ENCODE assay signal across 16 cellular contexts in genomic region chr4:10582966-10583365, GRCh38.
DNase-seq lines count a peak whose midpoint lies in the region; ATAC-seq and TF ChIP-seq lines count a peak whose summit lies in the region.
"Had no signal": no experiment of that assay in that cellular context is flagged by ENCODE, and none has a peak within 500 bp of the region (broad histone marks: within the 10 kb centered on the region; RNA-seq: fewer than 3 reads in every experiment).

No MANE protein-coding gene starts in this region.

- no peaks in the 10 kb centered on the region for H4K20me1 ChIP-seq in DND-41 (ENCODE audit: insufficient read depth, low read length)
- H4K20me1 ChIP-seq: BLaER1 treated with 17β-estradiol and CSF1 and Interleukin-3, amounts not matched to agents 10 nM and 100 nM had no signal

- peaks cover 28% of the 10 kb centered on the region for H3K4me1 ChIP-seq in DND-41 (ENCODE audit: insufficient read depth, low read length)

- POLR2A ChIA-PET in activated CD8-positive, alpha-beta T cell treated with anti-CD3 and anti-CD28 coated beads for 36 hours (lab: Charles Lee) = no interaction called here

- CTCF ChIA-PET in activated CD8-positive, alpha-beta T cell treated with anti-CD3 and anti-CD28 coated beads for 36 hours (lab: Charles Lee) = interaction anchor here (1.1 kb wide), 1 partner anchor 841 kb away, joined by 3 read pairs; no protein-coding TSS in a partner anchor

- H3K27me3 ChIP-seq in DND-41 (ENCODE audit: insufficient read depth, low read length, poor library complexity) = no peaks in the 10 kb centered on the region
- H3K27me3 ChIP-seq: BLaER1 treated with 17β-estradiol and CSF1 and Interleukin-3, amounts not matched to agents 10 nM and 100 nM had no signal

- intact Hi-C loops in activated T-helper 2 cell treated with anti-CD3 and anti-CD28 coated beads, Interferon-gamma antibody, Interleukin-2, Interleukin-4, amounts not matched to agents 10 μg/mL and 5 μg/mL and 100 μg/mL, durations not matched to agents 14 hours and 24 hours and 36 hours (cut with micrococcal nuclease) = loop anchor here (1.0 to 10.0 kb wide), 7 partner anchors 74 to 1139 kb away; no protein-coding TSS in a partner anchor
- intact Hi-C loops in activated CD8-positive, alpha-beta T cell treated with anti-CD3 and anti-CD28 coated beads for 36 hours (cut with micrococcal nuclease) = loop anchor here (5.0 kb wide), 1 partner anchor 844 kb away; the partner anchor contains the start of gene HS3ST1

- no peaks in the 10 kb centered on the region for H3K36me3 ChIP-seq in DND-41 (ENCODE audit: insufficient read depth, low read length)
- H3K36me3 ChIP-seq: BLaER1 treated with 17β-estradiol and CSF1 and Interleukin-3, amounts not matched to agents 10 nM and 100 nM had no signal

- no peak overlapping the region for H3K4me3 Mint-ChIP-seq in activated T-helper 2 cell treated with anti-CD3 and anti-CD28 coated beads, Interferon-gamma antibody, Interleukin-2, Interleukin-4, amounts not matched to agents 10 μg/mL and 5 μg/mL and 100 μg/mL, durations not matched to agents 14 hours and 24 hours and 36 hours (ENCODE audit: low read depth)
- no peak overlapping the region for H3K4me3 Mint-ChIP-seq in brain
- H3K4me3 Mint-ChIP-seq in stimulated activated memory B cell treated with anti-CD40 and anti-IgM and Interleukin-4, amounts not matched to agents 10 μg/mL and 1 μg/mL and 100 μg/mL, for 72 hours = no peak overlapping the region
- no peak overlapping the region for H3K4me3 Mint-ChIP-seq in activated CD8-positive, alpha-beta T cell treated with anti-CD3 and anti-CD28 coated beads for 36 hours
- H3K4me3 Mint-ChIP-seq: CD8-positive, alpha-beta T cell; GM23338 had no signal

- no peak for ATAC-seq in DND-41 (ENCODE audit: insufficient read depth, low read depth)
- ATAC-seq in stimulated activated memory B cell treated with anti-CD40 and anti-IgM and Interleukin-4, amounts not matched to agents 10 μg/mL and 1 μg/mL and 100 μg/mL, for 72 hours = no peak
- ATAC-seq in activated CD8-positive, alpha-beta T cell treated with anti-CD3 and anti-CD28 coated beads for 36 hours = no peak
- ATAC-seq: CD8-positive, alpha-beta T cell; GM23338 had no signal

- H3K4me1 Mint-ChIP-seq in activated T-helper 2 cell treated with anti-CD3 and anti-CD28 coated beads, Interferon-gamma antibody, Interleukin-2, Interleukin-4, amounts not matched to agents 10 μg/mL and 5 μg/mL and 100 μg/mL, durations not matched to agents 14 hours and 24 hours and 36 hours (ENCODE audit: low read depth) = peaks cover 31% of the 10 kb centered on the region
- peaks cover 16% of the 10 kb centered on the region for H3K4me1 Mint-ChIP-seq in brain
- peaks cover 27% of the 10 kb centered on the region for H3K4me1 Mint-ChIP-seq in stimulated activated memory B cell treated with anti-CD40 and anti-IgM and Interleukin-4, amounts not matched to agents 10 μg/mL and 1 μg/mL and 100 μg/mL, for 72 hours
- peaks cover 19% of the 10 kb centered on the region for H3K4me1 Mint-ChIP-seq in activated CD8-positive, alpha-beta T cell treated with anti-CD3 and anti-CD28 coated beads for 36 hours (ENCODE audit: low read depth)

- H3K9me3 Mint-ChIP-seq in activated T-helper 2 cell treated with anti-CD3 and anti-CD28 coated beads, Interferon-gamma antibody, Interleukin-2, Interleukin-4, amounts not matched to agents 10 μg/mL and 5 μg/mL and 100 μg/mL, durations not matched to agents 14 hours and 24 hours and 36 hours = no peaks in the 10 kb centered on the region
- no peaks in the 10 kb centered on the region for H3K9me3 Mint-ChIP-seq in brain
- no peaks in the 10 kb centered on the region for H3K9me3 Mint-ChIP-seq in stimulated activated memory B cell treated with anti-CD40 and anti-IgM and Interleukin-4, amounts not matched to agents 10 μg/mL and 1 μg/mL and 100 μg/mL, for 72 hours
- no peaks in the 10 kb centered on the region for H3K9me3 Mint-ChIP-seq in activated CD8-positive, alpha-beta T cell treated with anti-CD3 and anti-CD28 coated beads for 36 hours
- H3K9me3 Mint-ChIP-seq: CD8-positive, alpha-beta T cell; GM23338 had no signal

- DNase-seq in DND-41 = no peak
- no peak for DNase-seq in activated T-helper 2 cell treated with anti-CD3 and anti-CD28 coated beads, Interferon-gamma antibody, Interleukin-2, Interleukin-4, amounts not matched to agents 10 μg/mL and 5 μg/mL and 100 μg/mL, durations not matched to agents 14 hours and 24 hours and 36 hours (ENCODE audit: low spot score)
- DNase-seq in activated CD8-positive, alpha-beta T cell treated with anti-CD3 and anti-CD28 coated beads for 36 hours = no peak
- no peak for DNase-seq in NK-92 treated with Interleukin-12 subunit alpha and Interleukin-12 subunit beta, amount 100 ng/mL, for 24 hours (lab: John Stamatoyannopoulos, UW)
- no peak for DNase-seq in NCI-H526 (lab: John Stamatoyannopoulos, UW)
- DNase-seq: 8988T; Calu3; CD8-positive, alpha-beta T cell; DMS79 treated with DMSO at 0.1 percent for 48 hours; EL; HCEC 1CT; IMR-90 had no signal

- H3K27me3 Mint-ChIP-seq in activated T-helper 2 cell treated with anti-CD3 and anti-CD28 coated beads, Interferon-gamma antibody, Interleukin-2, Interleukin-4, amounts not matched to agents 10 μg/mL and 5 μg/mL and 100 μg/mL, durations not matched to agents 14 hours and 24 hours and 36 hours (ENCODE audit: low read depth) = peaks cover 3% of the 10 kb centered on the region
- H3K27me3 Mint-ChIP-seq in brain = no peaks in the 10 kb centered on the region
- no peaks in the 10 kb centered on the region for H3K27me3 Mint-ChIP-seq in stimulated activated memory B cell treated with anti-CD40 and anti-IgM and Interleukin-4, amounts not matched to agents 10 μg/mL and 1 μg/mL and 100 μg/mL, for 72 hours
- no peaks in the 10 kb centered on the region for H3K27me3 Mint-ChIP-seq in activated CD8-positive, alpha-beta T cell treated with anti-CD3 and anti-CD28 coated beads for 36 hours

- no peak overlapping the region for H3K27ac ChIP-seq in DND-41 (ENCODE audit: low read length)

- no peak overlapping the region for H3K9ac ChIP-seq in DND-41 (ENCODE audit: low read depth, low read length)

- peaks cover 4% of the 10 kb centered on the region for H3K36me3 Mint-ChIP-seq in activated T-helper 2 cell treated with anti-CD3 and anti-CD28 coated beads, Interferon-gamma antibody, Interleukin-2, Interleukin-4, amounts not matched to agents 10 μg/mL and 5 μg/mL and 100 μg/mL, durations not matched to agents 14 hours and 24 hours and 36 hours (ENCODE audit: low read depth)
- no peaks in the 10 kb centered on the region for H3K36me3 Mint-ChIP-seq in brain
- peaks cover 5% of the 10 kb centered on the region for H3K36me3 Mint-ChIP-seq in stimulated activated memory B cell treated with anti-CD40 and anti-IgM and Interleukin-4, amounts not matched to agents 10 μg/mL and 1 μg/mL and 100 μg/mL, for 72 hours
- H3K36me3 Mint-ChIP-seq in activated CD8-positive, alpha-beta T cell treated with anti-CD3 and anti-CD28 coated beads for 36 hours (ENCODE audit: low read depth) = no peaks in the 10 kb centered on the region
- H3K36me3 Mint-ChIP-seq: CD8-positive, alpha-beta T cell had no signal

- H3K27ac Mint-ChIP-seq in activated T-helper 2 cell treated with anti-CD3 and anti-CD28 coated beads, Interferon-gamma antibody, Interleukin-2, Interleukin-4, amounts not matched to agents 10 μg/mL and 5 μg/mL and 100 μg/mL, durations not matched to agents 14 hours and 24 hours and 36 hours = peak overlapping the region; percentile 5
- H3K27ac Mint-ChIP-seq in brain = peak overlapping the region in 3 of 5 experiments; percentile 24 to 65 (median 37)
- H3K27ac Mint-ChIP-seq in stimulated activated memory B cell treated with anti-CD40 and anti-IgM and Interleukin-4, amounts not matched to agents 10 μg/mL and 1 μg/mL and 100 μg/mL, for 72 hours = peak overlapping the region; percentile 56
- no peak overlapping the region for H3K27ac Mint-ChIP-seq in activated CD8-positive, alpha-beta T cell treated with anti-CD3 and anti-CD28 coated beads for 36 hours
- H3K27ac Mint-ChIP-seq: CD8-positive, alpha-beta T cell; GM23338 had no signal

- H3K4me3 ChIP-seq in DND-41 (ENCODE audit: low read depth in 1 of 2, low read length in 2 of 2) = no peak overlapping the region
- H3K4me3 ChIP-seq: BLaER1 treated with 17β-estradiol and CSF1 and Interleukin-3, amounts not matched to agents 10 nM and 100 nM; GM23338 had no signal

- peak overlapping the region; percentile 48; the same call in 1 of the 2 replicates for H2AFZ ChIP-seq in DND-41 (ENCODE audit: low read depth, low read length)
- H2AFZ ChIP-seq: GM23338 had no signal

- no peaks in the 10 kb centered on the region for H3K79me2 ChIP-seq in DND-41 (ENCODE audit: insufficient read depth, low read length)

- no peaks in the 10 kb centered on the region for H3K9me3 ChIP-seq in DND-41 (ENCODE audit: insufficient read depth, low read length, severe bottlenecking)
- H3K9me3 ChIP-seq: BLaER1 treated with 17β-estradiol and CSF1 and Interleukin-3, amounts not matched to agents 10 nM and 100 nM had no signal

- TF ChIP-seq CTCF in DND-41 (IDR thresholded peaks at IDR 0.05; ENCODE audit: borderline replicate concordance, extremely low read depth, low read length, poor library complexity, severe bottlenecking) = no peak
- TF ChIP-seq CTCF in brain (conservative IDR thresholded peaks at IDR 0.05) = no peak
- TF ChIP-seq CTCF in activated CD8-positive, alpha-beta T cell treated with anti-CD3 and anti-CD28 coated beads for 36 hours (IDR thresholded peaks at IDR 0.05) = no peak

- no peak overlapping the region for H3K4me2 ChIP-seq in DND-41 (ENCODE audit: insufficient read depth, low read length)
- H3K4me2 ChIP-seq: GM23338 had no signal
